ENCODE assay signal across 14 cellular contexts in the genomic region with DNA sequence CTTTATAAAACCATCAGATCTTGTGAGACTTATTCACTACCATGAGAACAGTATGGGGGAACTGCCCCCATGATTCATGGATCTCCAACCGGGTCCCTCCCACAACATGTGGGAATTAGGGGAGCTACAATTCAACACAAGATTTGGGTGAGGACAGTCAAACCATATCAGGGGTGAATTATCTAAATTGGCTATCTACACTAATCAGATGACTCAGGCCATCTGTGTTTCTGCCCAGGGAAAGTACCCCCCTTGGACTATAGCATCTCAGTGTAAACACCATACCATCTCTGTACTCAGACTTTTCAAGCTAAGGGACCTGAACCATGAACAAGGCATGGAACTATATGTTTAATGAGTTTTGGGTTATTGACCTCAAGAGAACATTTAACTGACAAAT.
DNase-seq lines count a peak whose midpoint lies in the region; ATAC-seq and TF ChIP-seq lines count a peak whose summit lies in the region.
"Had no signal": no experiment of that assay in that cellular context is flagged by ENCODE, and none has a peak within 500 bp of the region (broad histone marks: within the 10 kb centered on the region; RNA-seq: fewer than 3 reads in every experiment).

No MANE protein-coding gene starts in this region.

- peak; percentile 76 for ATAC-seq in GM18868 (IDR thresholded peaks at IDR 0.05; ENCODE audit: unreplicated experiment)
- ATAC-seq: A549, GM23338 had no signal

- TF ChIP-seq CTCF in fibroblast of the aortic adventitia (IDR thresholded peaks at IDR 0.05; ENCODE audit: insufficient read depth, low read length) = no peak
- no peak for TF ChIP-seq CTCF in GM10266 (IDR thresholded peaks at IDR 0.05; ENCODE audit: control insufficient read depth, insufficient read depth, low read depth, missing control alignments)

- in situ Hi-C loops in KBM-7 (cut with MboI; ENCODE audit: low pct_unique_long_range_greater_than_20kb, low sequenced_read_pairs) = no loop called here

- DNase-seq in NCI-H69 (lab: John Stamatoyannopoulos, UW) = peak; percentile 66
- peak; percentile 15 for DNase-seq in T1000 (lab: John Stamatoyannopoulos, UW)
- DNase-seq in fibroblast of the aortic adventitia (ENCODE audit: low read depth) = peak; percentile 13
- DNase-seq in NCI-H1436 treated with DMSO at 0.1 percent for 48 hours (lab: John Stamatoyannopoulos, UW) = no peak
- DNase-seq in NCI-H748 (lab: John Stamatoyannopoulos, UW; ENCODE audit: unreplicated experiment) = no peak
- DNase-seq in GM10266 (ENCODE audit: extremely low spot score) = no peak
- no peak for DNase-seq in KBM-7
- DNase-seq: BE2C; CD4-positive, alpha-beta memory T cell; DND-41; H7 had no signal

- no peak overlapping the region for H3K4me3 ChIP-seq in fibroblast of the aortic adventitia (ENCODE audit: low read depth, low read length)
- H3K4me3 ChIP-seq: A549, GM23338 had no signal

Comparison
In these comparisons a context has a peak if more than half of its experiments do, and no peak if none do; other contexts are left out.
1. DNase-seq: peak in NCI-H69 (single experiment), T1000 (single experiment) and fibroblast of the aortic adventitia (single experiment); none in NCI-H1436 treated with DMSO at 0.1 percent for 48 hours (single experiment), NCI-H748 (single experiment), GM10266 (single experiment) and KBM-7 (single experiment).